In the genomic region with DNA sequence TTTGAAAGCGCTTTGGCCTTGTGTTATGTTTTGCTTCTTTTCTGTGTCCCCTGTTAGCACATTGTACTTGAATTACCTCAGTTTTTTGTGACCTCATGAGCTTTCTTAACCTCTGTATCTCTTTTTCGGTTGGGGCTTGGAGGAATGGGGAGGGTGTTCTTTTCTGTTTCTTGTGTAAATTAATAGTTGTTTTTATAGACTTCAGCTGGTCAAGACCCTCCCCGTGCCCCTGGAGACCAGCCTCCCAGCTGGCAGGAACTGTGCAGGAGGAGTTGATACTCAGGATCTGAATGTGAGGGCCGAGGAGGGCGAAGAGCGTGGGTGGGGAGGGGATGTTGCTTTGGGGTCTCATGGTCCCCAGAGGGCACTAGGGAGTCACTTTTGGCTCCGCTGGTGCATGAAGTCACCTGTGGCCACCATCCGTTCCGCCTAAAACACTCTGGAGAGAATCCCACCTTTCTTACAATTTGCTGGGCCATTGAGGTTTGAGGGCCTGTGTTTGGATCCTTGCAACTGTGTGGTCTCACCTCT, we compare ENCODE assay signal across 19 cellular contexts. TPM values are rescaled to one million over a fixed set of nuclear protein-coding genes. Genes with fewer than 3 reads are reported as not detected.
DNase-seq lines count a peak whose midpoint lies in the region; ATAC-seq and TF ChIP-seq lines count a peak whose summit lies in the region.
"Had no signal": no experiment of that assay in that cellular context is flagged by ENCODE, and none has a peak within 500 bp of the region (broad histone marks: within the 10 kb centered on the region; RNA-seq: fewer than 3 reads in every experiment).

No MANE protein-coding gene starts in this region.

- DNase-seq in GM06990 (ENCODE audit: extremely low read depth, insufficient read length) (no peak), RWPE1 (ENCODE audit: low spot score) (no peak), right cardiac atrium (peak in 2 of 3 donors; percentile 38 to 81), LoVo (ENCODE audit: low spot score) (no peak), RKO (ENCODE audit: low spot score) (no peak)
- DNase-seq in stimulated activated effector memory CD8-positive, alpha-beta T cell treated with anti-CD3 and anti-CD28 coated beads, Interleukin-12 subunit alpha, Interleukin-12 subunit beta, amount 100 ng/mL, for 72 hours (ENCODE audit: low spot score in 2 of 2) = no peak
- DNase-seq: activated CD4-positive, alpha-beta T cell treated with anti-CD3 and anti-CD28 coated beads, Interleukin-2, amount 50 U/mL, for 48 hours; CD4-positive, alpha-beta memory T cell; effector CD4-positive, alpha-beta T cell; GF-D8; NCI-H1436 treated with DMSO at 0.1 percent for 48 hours; NCI-H524 treated with DMSO at 0.1 percent for 48 hours; stimulated activated CD4-positive, alpha-beta T cell treated with anti-CD3 and anti-CD28 coated beads, Interleukin-2, amount 100 ng/mL, for 24 hours; stimulated activated CD8-positive, alpha-beta memory T cell treated with anti-CD3 and anti-CD28 coated beads, Interleukin-4, amount 100 ng/mL, for 48 hours had no signal

- H3K4me1 ChIP-seq in right cardiac atrium (ENCODE audit: control insufficient read depth, insufficient read depth, low read length) = peaks cover 7% of the 10 kb centered on the region

- no peak for ATAC-seq in right cardiac atrium
- no peak for ATAC-seq in stimulated activated effector memory CD8-positive, alpha-beta T cell treated with anti-CD3 and anti-CD28 coated beads, Interleukin-12 subunit alpha, Interleukin-12 subunit beta, amount 100 ng/mL, for 72 hours
- no peak for ATAC-seq in GM18861 (IDR thresholded peaks at IDR 0.05; ENCODE audit: unreplicated experiment)

- TF ChIP-seq CTCF in GM06990 (IDR thresholded peaks at IDR 0.05; ENCODE audit: insufficient read depth, low read length, poor library complexity, severe bottlenecking) = peak; percentile 2
- TF ChIP-seq CTCF in RWPE1 (conservative IDR thresholded peaks at IDR 0.05; ENCODE audit: low read depth) = no peak

- H3K9me3 Mint-ChIP-seq in stimulated activated effector memory CD8-positive, alpha-beta T cell treated with anti-CD3 and anti-CD28 coated beads, Interleukin-12 subunit alpha, Interleukin-12 subunit beta, amount 100 ng/mL, for 72 hours = no peaks in the 10 kb centered on the region
- H3K9me3 Mint-ChIP-seq: activated T-helper 2 cell treated with anti-CD3 and anti-CD28 coated beads, Interferon-gamma antibody, Interleukin-2, Interleukin-4, amounts not matched to agents 10 μg/mL and 5 μg/mL and 100 μg/mL, durations not matched to agents 14 hours and 24 hours and 36 hours; CD4-positive, alpha-beta memory T cell; mesothelial cell of epicardium; T-helper 2 cell treated with Interferon-gamma antibody and Interleukin-4, amounts not matched to agents 5 μg/mL and 100 μg/mL, for 36 hours had no signal

- intact Hi-C loops in right cardiac atrium (cut with DNase I) = loop anchor here in 3 of 4 donors (10.0 kb wide), 1 partner anchor 47 kb away; no protein-coding TSS in a partner anchor

- H3K27me3 ChIP-seq in GM06990 (replicated peaks; ENCODE audit: control insufficient read depth, insufficient read depth, low read length) (no peaks in the 10 kb centered on the region; the same call in 1 of the 2 replicates), right cardiac atrium (ENCODE audit: control insufficient read depth, insufficient read depth) (no peaks in the 10 kb centered on the region)

- no peak overlapping the region for H3K4me3 Mint-ChIP-seq in stimulated activated effector memory CD8-positive, alpha-beta T cell treated with anti-CD3 and anti-CD28 coated beads, Interleukin-12 subunit alpha, Interleukin-12 subunit beta, amount 100 ng/mL, for 72 hours
- H3K4me3 Mint-ChIP-seq: CD4-positive, alpha-beta memory T cell; mesothelial cell of epicardium; T-helper 2 cell treated with Interferon-gamma antibody and Interleukin-4, amounts not matched to agents 5 μg/mL and 100 μg/mL, for 36 hours had no signal

- peaks cover 15% of the 10 kb centered on the region for H3K4me1 Mint-ChIP-seq in stimulated activated effector memory CD8-positive, alpha-beta T cell treated with anti-CD3 and anti-CD28 coated beads, Interleukin-12 subunit alpha, Interleukin-12 subunit beta, amount 100 ng/mL, for 72 hours
- H3K4me1 Mint-ChIP-seq: CD4-positive, alpha-beta memory T cell had no signal

- peak overlapping the region; percentile 54 for H3K27ac ChIP-seq in RWPE1
- H3K27ac ChIP-seq in right cardiac atrium (ENCODE audit: low read length) = peak overlapping the region; percentile 37
- H3K27ac ChIP-seq: KMS-11 had no signal

- WGBS in right cardiac atrium = 77% methylated on average over 9 of the region's 9 CpGs

- H3K4me3 ChIP-seq in GM06990 (replicated peaks; ENCODE audit: low read depth, low read length) (no peak overlapping the region), right cardiac atrium (ENCODE audit: low read length) (no peak overlapping the region)

- H3K9me3 ChIP-seq in right cardiac atrium (ENCODE audit: control insufficient read depth, low read length) = no peaks in the 10 kb centered on the region

- H3K27ac Mint-ChIP-seq in stimulated activated effector memory CD8-positive, alpha-beta T cell treated with anti-CD3 and anti-CD28 coated beads, Interleukin-12 subunit alpha, Interleukin-12 subunit beta, amount 100 ng/mL, for 72 hours = peak overlapping the region; percentile 78
- H3K27ac Mint-ChIP-seq: activated T-helper 2 cell treated with anti-CD3 and anti-CD28 coated beads, Interferon-gamma antibody, Interleukin-2, Interleukin-4, amounts not matched to agents 10 μg/mL and 5 μg/mL and 100 μg/mL, durations not matched to agents 14 hours and 24 hours and 36 hours; mesothelial cell of epicardium had no signal

- peaks cover 97% of the 10 kb centered on the region for H3K36me3 Mint-ChIP-seq in stimulated activated effector memory CD8-positive, alpha-beta T cell treated with anti-CD3 and anti-CD28 coated beads, Interleukin-12 subunit alpha, Interleukin-12 subunit beta, amount 100 ng/mL, for 72 hours
- H3K36me3 Mint-ChIP-seq: mesothelial cell of epicardium had no signal

- no peaks in the 10 kb centered on the region for H3K36me3 ChIP-seq in GM06990 (ENCODE audit: control insufficient read depth, insufficient read depth, low read length)

- CTCF ChIA-PET in RWPE1 (lab: Yijun Ruan, JAX) = interaction anchor here (0.6 to 1.8 kb wide), 4 partner anchors 9 to 356 kb away, joined by 3 to 8 read pairs (median 6); no protein-coding TSS in a partner anchor

- POLR2A ChIA-PET in RWPE1 (lab: Yijun Ruan, JAX; ENCODE audit: low non-redundant PET) = no interaction called here

RNA-seq across cellular contexts. Expression of a gene that starts 44.3 kb away (rescaled TPM):
- 100 to 1,000 TPM in 1 of 4 donors, 10 to 100 TPM in 3; 16.8 to 183 (median 50.8) TPM for total RNA-seq in right cardiac atrium
- 56.9 TPM for polyA plus RNA-seq in right cardiac atrium
- total RNA-seq: activated T-helper 2 cell treated with anti-CD3 and anti-CD28 coated beads, Interferon-gamma antibody, Interleukin-2, Interleukin-4, amounts not matched to agents 10 μg/mL and 5 μg/mL and 100 μg/mL, durations not matched to agents 14 hours and 24 hours and 36 hours; CD4-positive, alpha-beta memory T cell had no signal
- polyA plus RNA-seq: CD4-positive, alpha-beta memory T cell had no signal

Comparison
In these comparisons a context has a peak if more than half of its experiments do, and no peak if none do; other contexts are left out.
1. DNase-seq: peak in right cardiac atrium (2 of 3); none in GM06990 (single experiment), RWPE1 (single experiment), stimulated activated effector memory CD8-positive, alpha-beta T cell treated with anti-CD3 and anti-CD28 coated beads, Interleukin-12 subunit alpha, Interleukin-12 subunit beta, amount 100 ng/mL, for 72 hours (0 of 2), LoVo (single experiment) and RKO (single experiment).